ENCODE assay signal across 1 cellular context in genomic region chr9:135815433-135816178, GRCh38.
TF ChIP-seq lines count a peak whose summit lies in the region.

No MANE protein-coding gene starts in this region.

TF ChIP-seq in GM23338, 12 proteins besides CTCF, POLR2A, EP300 and RAD21 (continued from another document):
- TF ChIP-seq REST (IDR thresholded peaks at IDR 0.05; ENCODE audit: unreplicated experiment) (no peak), ZNF114 (CRISPR knock-in tag; IDR thresholded peaks at IDR 0.05) (no peak), EZH2phosphoT487 (IDR thresholded peaks at IDR 0.05; ENCODE audit: unreplicated experiment) (no peak), JUNB (IDR thresholded peaks at IDR 0.05; ENCODE audit: unreplicated experiment) (no peak), POLR2AphosphoS5 (IDR thresholded peaks at IDR 0.05; ENCODE audit: low read depth) (no peak), STAT1 (IDR thresholded peaks at IDR 0.05; ENCODE audit: unreplicated experiment) (no peak), CREB1 (CRISPR knock-in tag; IDR thresholded peaks at IDR 0.05; ENCODE audit: low read depth) (no peak), ZNF331 (CRISPR knock-in tag; IDR thresholded peaks at IDR 0.05; ENCODE audit: low read depth) (no peak)
- TF ChIP-seq, protein P1, sequence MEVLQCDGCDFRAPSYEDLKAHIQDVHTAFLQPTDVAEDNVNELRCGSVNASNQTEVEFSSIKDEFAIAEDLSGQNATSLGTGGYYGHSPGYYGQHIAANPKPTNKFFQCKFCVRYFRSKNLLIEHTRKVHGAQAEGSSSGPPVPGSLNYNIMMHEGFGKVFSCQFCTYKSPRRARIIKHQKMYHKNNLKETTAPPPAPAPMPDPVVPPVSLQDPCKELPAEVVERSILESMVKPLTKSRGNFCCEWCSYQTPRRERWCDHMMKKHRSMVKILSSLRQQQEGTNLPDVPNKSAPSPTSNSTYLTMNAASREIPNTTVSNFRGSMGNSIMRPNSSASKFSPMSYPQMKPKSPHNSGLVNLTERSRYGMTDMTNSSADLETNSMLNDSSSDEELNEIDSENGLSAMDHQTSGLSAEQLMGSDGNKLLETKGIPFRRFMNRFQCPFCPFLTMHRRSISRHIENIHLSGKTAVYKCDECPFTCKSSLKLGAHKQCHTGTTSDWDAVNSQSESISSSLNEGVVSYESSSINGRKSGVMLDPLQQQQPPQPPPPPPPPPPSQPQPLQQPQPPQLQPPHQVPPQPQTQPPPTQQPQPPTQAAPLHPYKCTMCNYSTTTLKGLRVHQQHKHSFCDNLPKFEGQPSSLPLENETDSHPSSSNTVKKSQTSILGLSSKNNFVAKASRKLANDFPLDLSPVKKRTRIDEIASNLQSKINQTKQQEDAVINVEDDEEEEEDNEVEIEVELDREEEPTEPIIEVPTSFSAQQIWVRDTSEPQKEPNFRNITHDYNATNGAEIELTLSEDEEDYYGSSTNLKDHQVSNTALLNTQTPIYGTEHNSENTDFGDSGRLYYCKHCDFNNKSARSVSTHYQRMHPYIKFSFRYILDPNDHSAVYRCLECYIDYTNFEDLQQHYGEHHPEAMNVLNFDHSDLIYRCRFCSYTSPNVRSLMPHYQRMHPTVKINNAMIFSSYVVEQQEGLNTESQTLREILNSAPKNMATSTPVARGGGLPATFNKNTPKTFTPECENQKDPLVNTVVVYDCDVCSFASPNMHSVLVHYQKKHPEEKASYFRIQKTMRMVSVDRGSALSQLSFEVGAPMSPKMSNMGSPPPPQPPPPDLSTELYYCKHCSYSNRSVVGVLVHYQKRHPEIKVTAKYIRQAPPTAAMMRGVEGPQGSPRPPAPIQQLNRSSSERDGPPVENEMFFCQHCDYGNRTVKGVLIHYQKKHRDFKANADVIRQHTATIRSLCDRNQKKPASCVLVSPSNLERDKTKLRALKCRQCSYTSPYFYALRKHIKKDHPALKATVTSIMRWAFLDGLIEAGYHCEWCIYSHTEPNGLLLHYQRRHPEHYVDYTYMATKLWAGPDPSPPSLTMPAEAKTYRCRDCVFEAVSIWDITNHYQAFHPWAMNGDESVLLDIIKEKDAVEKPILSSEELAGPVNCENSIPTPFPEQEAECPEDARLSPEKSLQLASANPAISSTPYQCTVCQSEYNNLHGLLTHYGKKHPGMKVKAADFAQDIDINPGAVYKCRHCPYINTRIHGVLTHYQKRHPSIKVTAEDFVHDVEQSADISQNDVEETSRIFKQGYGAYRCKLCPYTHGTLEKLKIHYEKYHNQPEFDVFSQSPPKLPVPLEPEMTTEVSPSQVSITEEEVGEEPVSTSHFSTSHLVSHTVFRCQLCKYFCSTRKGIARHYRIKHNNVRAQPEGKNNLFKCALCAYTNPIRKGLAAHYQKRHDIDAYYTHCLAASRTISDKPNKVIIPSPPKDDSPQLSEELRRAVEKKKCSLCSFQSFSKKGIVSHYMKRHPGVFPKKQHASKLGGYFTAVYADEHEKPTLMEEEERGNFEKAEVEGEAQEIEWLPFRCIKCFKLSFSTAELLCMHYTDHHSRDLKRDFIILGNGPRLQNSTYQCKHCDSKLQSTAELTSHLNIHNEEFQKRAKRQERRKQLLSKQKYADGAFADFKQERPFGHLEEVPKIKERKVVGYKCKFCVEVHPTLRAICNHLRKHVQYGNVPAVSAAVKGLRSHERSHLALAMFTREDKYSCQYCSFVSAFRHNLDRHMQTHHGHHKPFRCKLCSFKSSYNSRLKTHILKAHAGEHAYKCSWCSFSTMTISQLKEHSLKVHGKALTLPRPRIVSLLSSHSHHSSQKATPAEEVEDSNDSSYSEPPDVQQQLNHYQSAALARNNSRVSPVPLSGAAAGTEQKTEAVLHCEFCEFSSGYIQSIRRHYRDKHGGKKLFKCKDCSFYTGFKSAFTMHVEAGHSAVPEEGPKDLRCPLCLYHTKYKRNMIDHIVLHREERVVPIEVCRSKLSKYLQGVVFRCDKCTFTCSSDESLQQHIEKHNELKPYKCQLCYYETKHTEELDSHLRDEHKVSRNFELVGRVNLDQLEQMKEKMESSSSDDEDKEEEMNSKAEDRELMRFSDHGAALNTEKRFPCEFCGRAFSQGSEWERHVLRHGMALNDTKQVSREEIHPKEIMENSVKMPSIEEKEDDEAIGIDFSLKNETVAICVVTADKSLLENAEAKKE (CRISPR knock-in tag; IDR thresholded peaks at IDR 0.05), result no peak
